In the genomic region with DNA sequence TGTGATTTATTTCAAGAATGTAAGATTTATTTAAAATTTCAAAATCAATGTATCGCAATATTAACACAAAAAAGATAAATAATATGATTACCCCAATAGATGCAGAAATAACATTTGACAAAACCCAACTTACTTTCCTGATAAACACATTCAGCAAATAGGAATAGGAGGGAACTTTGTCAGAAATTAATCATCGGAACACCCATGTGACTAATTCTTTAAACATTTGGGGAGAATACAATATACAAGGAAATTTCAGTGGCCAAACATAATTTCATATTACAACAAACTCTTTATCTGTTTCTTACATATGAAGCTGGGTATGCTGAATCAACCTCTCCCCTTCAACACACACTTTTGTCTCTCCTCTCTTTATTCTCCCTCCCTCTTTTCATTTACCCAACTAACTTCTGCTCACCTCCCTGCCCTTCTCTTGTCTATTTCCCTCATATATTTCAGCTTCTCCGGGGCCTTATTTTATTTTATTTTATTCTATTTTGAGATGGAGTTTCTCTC, we compare ENCODE assay signal across 1 cellular context.
A peak's percentile ranks its signal among the peaks of the same experiment; 100 is the strongest.
TF ChIP-seq lines count a peak whose summit lies in the region.

No MANE protein-coding gene starts in this region.

TF ChIP-seq in HepG2, 621 proteins besides CTCF, POLR2A, EP300 and RAD21:
- no peak for TF ChIP-seq SUZ12 (IDR thresholded peaks at IDR 0.05; ENCODE audit: low read depth, low read length)
- TF ChIP-seq, protein P1, sequence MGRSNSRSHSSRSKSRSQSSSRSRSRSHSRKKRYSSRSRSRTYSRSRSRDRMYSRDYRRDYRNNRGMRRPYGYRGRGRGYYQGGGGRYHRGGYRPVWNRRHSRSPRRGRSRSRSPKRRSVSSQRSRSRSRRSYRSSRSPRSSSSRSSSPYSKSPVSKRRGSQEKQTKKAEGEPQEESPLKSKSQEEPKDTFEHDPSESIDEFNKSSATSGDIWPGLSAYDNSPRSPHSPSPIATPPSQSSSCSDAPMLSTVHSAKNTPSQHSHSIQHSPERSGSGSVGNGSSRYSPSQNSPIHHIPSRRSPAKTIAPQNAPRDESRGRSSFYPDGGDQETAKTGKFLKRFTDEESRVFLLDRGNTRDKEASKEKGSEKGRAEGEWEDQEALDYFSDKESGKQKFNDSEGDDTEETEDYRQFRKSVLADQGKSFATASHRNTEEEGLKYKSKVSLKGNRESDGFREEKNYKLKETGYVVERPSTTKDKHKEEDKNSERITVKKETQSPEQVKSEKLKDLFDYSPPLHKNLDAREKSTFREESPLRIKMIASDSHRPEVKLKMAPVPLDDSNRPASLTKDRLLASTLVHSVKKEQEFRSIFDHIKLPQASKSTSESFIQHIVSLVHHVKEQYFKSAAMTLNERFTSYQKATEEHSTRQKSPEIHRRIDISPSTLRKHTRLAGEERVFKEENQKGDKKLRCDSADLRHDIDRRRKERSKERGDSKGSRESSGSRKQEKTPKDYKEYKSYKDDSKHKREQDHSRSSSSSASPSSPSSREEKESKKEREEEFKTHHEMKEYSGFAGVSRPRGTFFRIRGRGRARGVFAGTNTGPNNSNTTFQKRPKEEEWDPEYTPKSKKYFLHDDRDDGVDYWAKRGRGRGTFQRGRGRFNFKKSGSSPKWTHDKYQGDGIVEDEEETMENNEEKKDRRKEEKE (IDR thresholded peaks at IDR 0.05) = no peak
- TF ChIP-seq GATAD2A (CRISPR knock-in tag; IDR thresholded peaks at IDR 0.05) = no peak
- TF ChIP-seq CEBPB (IDR thresholded peaks at IDR 0.05; ENCODE audit: borderline replicate concordance, low read depth, low read length) = 0 out of 2 replicates have a peak, but pooled peaks have one; percentile 25
- TF ChIP-seq, protein P2, sequence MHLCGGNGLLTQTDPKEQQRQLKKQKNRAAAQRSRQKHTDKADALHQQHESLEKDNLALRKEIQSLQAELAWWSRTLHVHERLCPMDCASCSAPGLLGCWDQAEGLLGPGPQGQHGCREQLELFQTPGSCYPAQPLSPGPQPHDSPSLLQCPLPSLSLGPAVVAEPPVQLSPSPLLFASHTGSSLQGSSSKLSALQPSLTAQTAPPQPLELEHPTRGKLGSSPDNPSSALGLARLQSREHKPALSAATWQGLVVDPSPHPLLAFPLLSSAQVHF (CRISPR knock-in tag; IDR thresholded peaks at IDR 0.05) = no peak
- TF ChIP-seq IKZF4 (CRISPR knock-in tag; IDR thresholded peaks at IDR 0.05; ENCODE audit: borderline replicate concordance, low read depth, not compliant biosample characterization) = no peak
- TF ChIP-seq, protein P3, sequence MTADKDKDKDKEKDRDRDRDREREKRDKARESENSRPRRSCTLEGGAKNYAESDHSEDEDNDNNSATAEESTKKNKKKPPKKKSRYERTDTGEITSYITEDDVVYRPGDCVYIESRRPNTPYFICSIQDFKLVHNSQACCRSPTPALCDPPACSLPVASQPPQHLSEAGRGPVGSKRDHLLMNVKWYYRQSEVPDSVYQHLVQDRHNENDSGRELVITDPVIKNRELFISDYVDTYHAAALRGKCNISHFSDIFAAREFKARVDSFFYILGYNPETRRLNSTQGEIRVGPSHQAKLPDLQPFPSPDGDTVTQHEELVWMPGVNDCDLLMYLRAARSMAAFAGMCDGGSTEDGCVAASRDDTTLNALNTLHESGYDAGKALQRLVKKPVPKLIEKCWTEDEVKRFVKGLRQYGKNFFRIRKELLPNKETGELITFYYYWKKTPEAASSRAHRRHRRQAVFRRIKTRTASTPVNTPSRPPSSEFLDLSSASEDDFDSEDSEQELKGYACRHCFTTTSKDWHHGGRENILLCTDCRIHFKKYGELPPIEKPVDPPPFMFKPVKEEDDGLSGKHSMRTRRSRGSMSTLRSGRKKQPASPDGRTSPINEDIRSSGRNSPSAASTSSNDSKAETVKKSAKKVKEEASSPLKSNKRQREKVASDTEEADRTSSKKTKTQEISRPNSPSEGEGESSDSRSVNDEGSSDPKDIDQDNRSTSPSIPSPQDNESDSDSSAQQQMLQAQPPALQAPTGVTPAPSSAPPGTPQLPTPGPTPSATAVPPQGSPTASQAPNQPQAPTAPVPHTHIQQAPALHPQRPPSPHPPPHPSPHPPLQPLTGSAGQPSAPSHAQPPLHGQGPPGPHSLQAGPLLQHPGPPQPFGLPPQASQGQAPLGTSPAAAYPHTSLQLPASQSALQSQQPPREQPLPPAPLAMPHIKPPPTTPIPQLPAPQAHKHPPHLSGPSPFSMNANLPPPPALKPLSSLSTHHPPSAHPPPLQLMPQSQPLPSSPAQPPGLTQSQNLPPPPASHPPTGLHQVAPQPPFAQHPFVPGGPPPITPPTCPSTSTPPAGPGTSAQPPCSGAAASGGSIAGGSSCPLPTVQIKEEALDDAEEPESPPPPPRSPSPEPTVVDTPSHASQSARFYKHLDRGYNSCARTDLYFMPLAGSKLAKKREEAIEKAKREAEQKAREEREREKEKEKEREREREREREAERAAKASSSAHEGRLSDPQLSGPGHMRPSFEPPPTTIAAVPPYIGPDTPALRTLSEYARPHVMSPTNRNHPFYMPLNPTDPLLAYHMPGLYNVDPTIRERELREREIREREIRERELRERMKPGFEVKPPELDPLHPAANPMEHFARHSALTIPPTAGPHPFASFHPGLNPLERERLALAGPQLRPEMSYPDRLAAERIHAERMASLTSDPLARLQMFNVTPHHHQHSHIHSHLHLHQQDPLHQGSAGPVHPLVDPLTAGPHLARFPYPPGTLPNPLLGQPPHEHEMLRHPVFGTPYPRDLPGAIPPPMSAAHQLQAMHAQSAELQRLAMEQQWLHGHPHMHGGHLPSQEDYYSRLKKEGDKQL (CRISPR knock-in tag; IDR thresholded peaks at IDR 0.05; ENCODE audit: low read depth) = no peak
- TF ChIP-seq ZNF772 (CRISPR knock-in tag; IDR thresholded peaks at IDR 0.05) = no peak
- TF ChIP-seq ZFP62 (CRISPR knock-in tag; IDR thresholded peaks at IDR 0.05) = no peak
